In the genomic region with DNA sequence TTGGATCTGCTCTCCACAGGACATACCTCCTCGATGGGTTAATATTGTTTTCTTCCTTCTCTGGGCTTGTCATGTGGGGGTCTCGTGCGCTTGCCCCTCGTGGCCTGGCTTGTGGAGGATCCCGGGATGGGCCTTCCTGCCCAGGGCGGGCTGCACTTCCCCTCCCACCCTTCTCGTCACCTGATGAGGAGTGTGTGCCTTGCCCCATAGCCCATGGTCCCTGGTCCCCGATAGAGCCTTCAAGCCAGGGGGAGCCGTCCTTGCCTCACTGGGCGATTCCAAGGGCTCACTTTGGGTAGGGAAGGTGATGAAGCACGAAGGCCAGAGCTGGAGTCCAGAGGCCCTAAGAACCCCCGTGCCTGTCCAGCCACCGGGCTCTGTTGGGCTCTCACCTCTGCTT, we compare ENCODE assay signal across 1 cellular context.
TF ChIP-seq lines count a peak whose summit lies in the region.

No MANE protein-coding gene starts in this region.

TF ChIP-seq in GM23338, 12 proteins besides CTCF, POLR2A, EP300 and RAD21 (continued from another document):
- TF ChIP-seq, protein P1, sequence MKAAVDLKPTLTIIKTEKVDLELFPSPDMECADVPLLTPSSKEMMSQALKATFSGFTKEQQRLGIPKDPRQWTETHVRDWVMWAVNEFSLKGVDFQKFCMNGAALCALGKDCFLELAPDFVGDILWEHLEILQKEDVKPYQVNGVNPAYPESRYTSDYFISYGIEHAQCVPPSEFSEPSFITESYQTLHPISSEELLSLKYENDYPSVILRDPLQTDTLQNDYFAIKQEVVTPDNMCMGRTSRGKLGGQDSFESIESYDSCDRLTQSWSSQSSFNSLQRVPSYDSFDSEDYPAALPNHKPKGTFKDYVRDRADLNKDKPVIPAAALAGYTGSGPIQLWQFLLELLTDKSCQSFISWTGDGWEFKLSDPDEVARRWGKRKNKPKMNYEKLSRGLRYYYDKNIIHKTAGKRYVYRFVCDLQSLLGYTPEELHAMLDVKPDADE (IDR thresholded peaks at IDR 0.05): no peak
- TF ChIP-seq ZNF114 (CRISPR knock-in tag; IDR thresholded peaks at IDR 0.05) (no peak), JUNB (IDR thresholded peaks at IDR 0.05; ENCODE audit: unreplicated experiment) (no peak), POLR2AphosphoS5 (IDR thresholded peaks at IDR 0.05; ENCODE audit: low read depth) (no peak), STAT1 (IDR thresholded peaks at IDR 0.05; ENCODE audit: unreplicated experiment) (no peak)
- TF ChIP-seq, protein P2, sequence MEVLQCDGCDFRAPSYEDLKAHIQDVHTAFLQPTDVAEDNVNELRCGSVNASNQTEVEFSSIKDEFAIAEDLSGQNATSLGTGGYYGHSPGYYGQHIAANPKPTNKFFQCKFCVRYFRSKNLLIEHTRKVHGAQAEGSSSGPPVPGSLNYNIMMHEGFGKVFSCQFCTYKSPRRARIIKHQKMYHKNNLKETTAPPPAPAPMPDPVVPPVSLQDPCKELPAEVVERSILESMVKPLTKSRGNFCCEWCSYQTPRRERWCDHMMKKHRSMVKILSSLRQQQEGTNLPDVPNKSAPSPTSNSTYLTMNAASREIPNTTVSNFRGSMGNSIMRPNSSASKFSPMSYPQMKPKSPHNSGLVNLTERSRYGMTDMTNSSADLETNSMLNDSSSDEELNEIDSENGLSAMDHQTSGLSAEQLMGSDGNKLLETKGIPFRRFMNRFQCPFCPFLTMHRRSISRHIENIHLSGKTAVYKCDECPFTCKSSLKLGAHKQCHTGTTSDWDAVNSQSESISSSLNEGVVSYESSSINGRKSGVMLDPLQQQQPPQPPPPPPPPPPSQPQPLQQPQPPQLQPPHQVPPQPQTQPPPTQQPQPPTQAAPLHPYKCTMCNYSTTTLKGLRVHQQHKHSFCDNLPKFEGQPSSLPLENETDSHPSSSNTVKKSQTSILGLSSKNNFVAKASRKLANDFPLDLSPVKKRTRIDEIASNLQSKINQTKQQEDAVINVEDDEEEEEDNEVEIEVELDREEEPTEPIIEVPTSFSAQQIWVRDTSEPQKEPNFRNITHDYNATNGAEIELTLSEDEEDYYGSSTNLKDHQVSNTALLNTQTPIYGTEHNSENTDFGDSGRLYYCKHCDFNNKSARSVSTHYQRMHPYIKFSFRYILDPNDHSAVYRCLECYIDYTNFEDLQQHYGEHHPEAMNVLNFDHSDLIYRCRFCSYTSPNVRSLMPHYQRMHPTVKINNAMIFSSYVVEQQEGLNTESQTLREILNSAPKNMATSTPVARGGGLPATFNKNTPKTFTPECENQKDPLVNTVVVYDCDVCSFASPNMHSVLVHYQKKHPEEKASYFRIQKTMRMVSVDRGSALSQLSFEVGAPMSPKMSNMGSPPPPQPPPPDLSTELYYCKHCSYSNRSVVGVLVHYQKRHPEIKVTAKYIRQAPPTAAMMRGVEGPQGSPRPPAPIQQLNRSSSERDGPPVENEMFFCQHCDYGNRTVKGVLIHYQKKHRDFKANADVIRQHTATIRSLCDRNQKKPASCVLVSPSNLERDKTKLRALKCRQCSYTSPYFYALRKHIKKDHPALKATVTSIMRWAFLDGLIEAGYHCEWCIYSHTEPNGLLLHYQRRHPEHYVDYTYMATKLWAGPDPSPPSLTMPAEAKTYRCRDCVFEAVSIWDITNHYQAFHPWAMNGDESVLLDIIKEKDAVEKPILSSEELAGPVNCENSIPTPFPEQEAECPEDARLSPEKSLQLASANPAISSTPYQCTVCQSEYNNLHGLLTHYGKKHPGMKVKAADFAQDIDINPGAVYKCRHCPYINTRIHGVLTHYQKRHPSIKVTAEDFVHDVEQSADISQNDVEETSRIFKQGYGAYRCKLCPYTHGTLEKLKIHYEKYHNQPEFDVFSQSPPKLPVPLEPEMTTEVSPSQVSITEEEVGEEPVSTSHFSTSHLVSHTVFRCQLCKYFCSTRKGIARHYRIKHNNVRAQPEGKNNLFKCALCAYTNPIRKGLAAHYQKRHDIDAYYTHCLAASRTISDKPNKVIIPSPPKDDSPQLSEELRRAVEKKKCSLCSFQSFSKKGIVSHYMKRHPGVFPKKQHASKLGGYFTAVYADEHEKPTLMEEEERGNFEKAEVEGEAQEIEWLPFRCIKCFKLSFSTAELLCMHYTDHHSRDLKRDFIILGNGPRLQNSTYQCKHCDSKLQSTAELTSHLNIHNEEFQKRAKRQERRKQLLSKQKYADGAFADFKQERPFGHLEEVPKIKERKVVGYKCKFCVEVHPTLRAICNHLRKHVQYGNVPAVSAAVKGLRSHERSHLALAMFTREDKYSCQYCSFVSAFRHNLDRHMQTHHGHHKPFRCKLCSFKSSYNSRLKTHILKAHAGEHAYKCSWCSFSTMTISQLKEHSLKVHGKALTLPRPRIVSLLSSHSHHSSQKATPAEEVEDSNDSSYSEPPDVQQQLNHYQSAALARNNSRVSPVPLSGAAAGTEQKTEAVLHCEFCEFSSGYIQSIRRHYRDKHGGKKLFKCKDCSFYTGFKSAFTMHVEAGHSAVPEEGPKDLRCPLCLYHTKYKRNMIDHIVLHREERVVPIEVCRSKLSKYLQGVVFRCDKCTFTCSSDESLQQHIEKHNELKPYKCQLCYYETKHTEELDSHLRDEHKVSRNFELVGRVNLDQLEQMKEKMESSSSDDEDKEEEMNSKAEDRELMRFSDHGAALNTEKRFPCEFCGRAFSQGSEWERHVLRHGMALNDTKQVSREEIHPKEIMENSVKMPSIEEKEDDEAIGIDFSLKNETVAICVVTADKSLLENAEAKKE (CRISPR knock-in tag; IDR thresholded peaks at IDR 0.05): no peak
